ENCODE assay signal across 9 cellular contexts in the genomic region with DNA sequence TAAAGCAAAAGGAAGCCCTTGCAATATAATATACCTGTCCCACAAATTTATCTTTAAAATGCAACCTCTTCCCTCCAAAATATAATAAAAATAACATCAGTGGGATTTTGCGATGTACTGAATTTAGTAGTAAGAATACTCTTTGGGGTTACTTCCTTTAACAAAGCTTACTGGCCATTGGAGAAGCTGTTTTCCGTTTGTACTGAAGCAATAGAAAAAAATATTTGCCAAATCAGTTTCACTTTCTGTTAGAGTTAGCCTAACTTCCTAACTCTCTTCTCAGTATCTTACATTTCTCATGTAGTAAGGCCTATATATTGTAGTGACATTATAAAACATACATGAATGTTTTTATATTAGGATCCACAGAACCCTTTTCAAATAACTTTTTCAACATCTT. TPM values are rescaled to one million over a fixed set of nuclear protein-coding genes. Genes with fewer than 3 reads are reported as not detected.
A peak's percentile ranks its signal among the peaks of the same experiment; 100 is the strongest.
DNase-seq lines count a peak whose midpoint lies in the region; FAIRE-seq and TF ChIP-seq lines count a peak whose summit lies in the region.
"Had no signal": no experiment of that assay in that cellular context is flagged by ENCODE, and none has a peak within 500 bp of the region (broad histone marks: within the 10 kb centered on the region; RNA-seq: fewer than 3 reads in every experiment).

No MANE protein-coding gene starts in this region.

- H3K4me3 Mint-ChIP-seq in neural crest cell (peak overlapping the region; percentile 25), mesothelial cell of epicardium (no peak overlapping the region)

- H3K27ac Mint-ChIP-seq in neural crest cell (ENCODE audit: unreplicated experiment), result no peak overlapping the region
- no peak overlapping the region for H3K27ac Mint-ChIP-seq in mesothelial cell of epicardium

- peaks cover 6% of the 10 kb centered on the region for H3K36me3 Mint-ChIP-seq in neural crest cell (ENCODE audit: low read depth)
- H3K36me3 Mint-ChIP-seq in mesothelial cell of epicardium, result peaks cover 12% of the 10 kb centered on the region

- TF ChIP-seq CTCF in neural crest cell (conservative IDR thresholded peaks at IDR 0.05) (no peak), mesothelial cell of epicardium (IDR thresholded peaks at IDR 0.05; ENCODE audit: unreplicated experiment) (no peak)

- peak; percentile 60 for FAIRE-seq in colon (lab: Jason Lieb, UNC)
- FAIRE-seq: K562 had no signal

- DNase-seq in EH (ENCODE audit: low read depth), result peak; percentile 38
- DNase-seq in NOMO-1 (lab: John Stamatoyannopoulos, UW; ENCODE audit: unreplicated experiment in 2 of 2), result peak; percentile 72 to 89
- no peak for DNase-seq in neural crest cell (ENCODE audit: low read depth, low spot score)
- no peak for DNase-seq in NCI-H82 treated with DMSO at 0.1 percent for 48 hours (lab: John Stamatoyannopoulos, UW; ENCODE audit: unreplicated experiment)
- no peak for DNase-seq in NCI-H510A treated with DMSO at 0.1 percent for 48 hours (lab: John Stamatoyannopoulos, UW)
- DNase-seq in stimulated activated CD4-positive, alpha-beta T cell treated with anti-CD3 and anti-CD28 coated beads, Interleukin-2, amount 100 ng/mL, for 24 hours, result no peak
- no peak for DNase-seq in mesothelial cell of epicardium (ENCODE audit: low spot score in 2 of 2, unreplicated experiment in 2 of 2)

- H3K9me3 Mint-ChIP-seq in neural crest cell (no peaks in the 10 kb centered on the region), mesothelial cell of epicardium (no peaks in the 10 kb centered on the region)

- H3K27me3 Mint-ChIP-seq in neural crest cell (ENCODE audit: low read depth) (no peaks in the 10 kb centered on the region), mesothelial cell of epicardium (ENCODE audit: low read depth) (no peaks in the 10 kb centered on the region)

- H3K4me1 Mint-ChIP-seq in neural crest cell (peaks cover 24% of the 10 kb centered on the region), mesothelial cell of epicardium (peaks cover 39% of the 10 kb centered on the region)

RNA-seq across cellular contexts. Expression of a gene that starts 3.7 kb away (rescaled TPM):
- total RNA-seq in neural crest cell (64.2 and 69.3 TPM in 2 replicates), mesothelial cell of epicardium (73.1 to 87.9 TPM (median 83.2 TPM) in 3 replicates)

Comparison
In these comparisons a context has a peak if more than half of its experiments do, and no peak if none do; other contexts are left out.
1. DNase-seq: peak in EH (single experiment) and NOMO-1 (2 of 2); none in neural crest cell (single experiment), NCI-H82 treated with DMSO at 0.1 percent for 48 hours (single experiment), NCI-H510A treated with DMSO at 0.1 percent for 48 hours (single experiment), stimulated activated CD4-positive, alpha-beta T cell treated with anti-CD3 and anti-CD28 coated beads, Interleukin-2, amount 100 ng/mL, for 24 hours (0 of 2) and mesothelial cell of epicardium (0 of 2).